Comparison of ENCODE assay signal across 22 cellular contexts in the genomic region with DNA sequence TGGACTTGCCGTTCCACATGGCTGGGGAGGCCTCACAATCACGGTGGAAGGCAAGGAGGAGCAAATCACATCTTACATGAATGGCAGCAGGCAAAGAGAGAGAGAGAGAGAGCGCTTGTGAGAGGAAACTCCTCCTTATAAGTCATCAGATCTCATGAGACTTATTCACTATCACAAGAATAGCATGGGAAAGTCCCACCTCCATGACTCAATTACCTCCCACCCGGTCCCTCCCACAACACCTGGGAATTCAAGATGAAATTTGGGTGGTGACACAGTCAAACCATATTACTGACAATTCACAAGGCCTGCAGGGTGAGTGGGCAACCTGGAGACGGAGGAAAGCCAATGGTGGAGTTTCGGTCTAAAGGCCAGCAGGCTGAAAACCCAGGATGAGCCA.
A peak's percentile ranks its signal among the peaks of the same experiment; 100 is the strongest.
DNase-seq lines count a peak whose midpoint lies in the region; ATAC-seq, FAIRE-seq and TF ChIP-seq lines count a peak whose summit lies in the region.
"Had no signal": no experiment of that assay in that cellular context is flagged by ENCODE, and none has a peak within 500 bp of the region (broad histone marks: within the 10 kb centered on the region; RNA-seq: fewer than 3 reads in every experiment).

No MANE protein-coding gene starts in this region.

- H3K27me3 ChIP-seq in keratinocyte (ENCODE audit: control insufficient read depth, extremely low read depth, insufficient read depth, low read length) (no peaks in the 10 kb centered on the region), uterus (no peaks in the 10 kb centered on the region)
- H3K27me3 ChIP-seq: adrenal gland, BE2C, upper lobe of right lung had no signal

- no peak for FAIRE-seq in keratinocyte (lab: Jason Lieb, UNC)

- no peak for TF ChIP-seq CTCF in activated CD8-positive, alpha-beta T cell treated with anti-CD3 and anti-CD28 coated beads for 36 hours (IDR thresholded peaks at IDR 0.05)
- TF ChIP-seq CTCF in keratinocyte (optimal IDR thresholded peaks at IDR 0.05 in 1 of 3, IDR thresholded peaks at IDR 0.05 in 1 of 3, conservative IDR thresholded peaks at IDR 0.05 in 1 of 3; ENCODE audit: extremely low read depth in 1 of 3, insufficient read depth in 2 of 3, low read length in 3 of 3) (no peak), uterus (IDR thresholded peaks at IDR 0.05) (no peak)

- H3K4me2 ChIP-seq in keratinocyte (ENCODE audit: control insufficient read depth, extremely low read depth, insufficient read depth, low read depth, low read length): no peak overlapping the region
- H3K4me2 ChIP-seq: smooth muscle cell had no signal

- H3K27ac ChIP-seq in keratinocyte (ENCODE audit: control insufficient read depth, insufficient read depth, low read length): peak overlapping the region; percentile 45
- H3K27ac ChIP-seq in uterus: no peak overlapping the region
- H3K27ac ChIP-seq: adrenal gland, upper lobe of right lung had no signal

- TF ChIP-seq POLR2A in uterus (IDR thresholded peaks at IDR 0.05): no peak

- intact Hi-C loops in activated CD8-positive, alpha-beta T cell treated with anti-CD3 and anti-CD28 coated beads for 36 hours (cut with micrococcal nuclease): no loop called here
- intact Hi-C loops in uterus (cut with DNase I; ENCODE audit: low total_unique reads): no loop called here

- no peaks in the 10 kb centered on the region for H3K79me2 ChIP-seq in keratinocyte (ENCODE audit: control insufficient read depth, insufficient read depth, low read length)

- CTCF ChIA-PET in activated CD8-positive, alpha-beta T cell treated with anti-CD3 and anti-CD28 coated beads for 36 hours (lab: Charles Lee): no interaction called here
- CTCF ChIA-PET in activated CD8-positive, alpha-beta T cell treated with anti-CD3 and anti-CD28 coated beads, Interleukin-2, amount 10 ng/mL, durations not matched to agents 7 days and 5 days (lab: Charles Lee): no interaction called here

- H3K9me3 Mint-ChIP-seq in activated CD8-positive, alpha-beta T cell treated with anti-CD3 and anti-CD28 coated beads for 36 hours: no peaks in the 10 kb centered on the region
- H3K9me3 Mint-ChIP-seq in activated CD8-positive, alpha-beta T cell treated with anti-CD3 and anti-CD28 coated beads, Interleukin-2, amount 10 ng/mL, durations not matched to agents 7 days and 5 days (ENCODE audit: insufficient read depth): no peaks in the 10 kb centered on the region

- H3K27me3 Mint-ChIP-seq in activated CD8-positive, alpha-beta T cell treated with anti-CD3 and anti-CD28 coated beads for 36 hours: no peaks in the 10 kb centered on the region
- no peaks in the 10 kb centered on the region for H3K27me3 Mint-ChIP-seq in activated CD8-positive, alpha-beta T cell treated with anti-CD3 and anti-CD28 coated beads, Interleukin-2, amount 10 ng/mL, durations not matched to agents 7 days and 5 days (ENCODE audit: low read depth)
- H3K27me3 Mint-ChIP-seq: IgD-negative memory B cell had no signal

- peak; percentile 45 for ATAC-seq in activated CD8-positive, alpha-beta T cell treated with anti-CD3 and anti-CD28 coated beads for 36 hours
- ATAC-seq in activated CD8-positive, alpha-beta T cell treated with anti-CD3 and anti-CD28 coated beads, Interleukin-2, amount 10 ng/mL, durations not matched to agents 7 days and 5 days: no peak
- ATAC-seq: upper lobe of right lung had no signal

- H3K4me3 Mint-ChIP-seq in activated CD8-positive, alpha-beta T cell treated with anti-CD3 and anti-CD28 coated beads for 36 hours: no peak overlapping the region
- H3K4me3 Mint-ChIP-seq in activated CD8-positive, alpha-beta T cell treated with anti-CD3 and anti-CD28 coated beads, Interleukin-2, amount 10 ng/mL, durations not matched to agents 7 days and 5 days: no peak overlapping the region
- H3K4me3 Mint-ChIP-seq: IgD-negative memory B cell had no signal

- H2AFZ ChIP-seq in keratinocyte (ENCODE audit: control insufficient read depth, low read length): no peak overlapping the region

- no peak overlapping the region for H3K4me3 ChIP-seq in keratinocyte (ENCODE audit: control insufficient read depth in 2 of 3, extremely low read depth in 1 of 3, insufficient read depth in 2 of 3, low read depth in 1 of 3, low read length in 3 of 3)
- no peak overlapping the region for H3K4me3 ChIP-seq in uterus
- H3K4me3 ChIP-seq: adrenal gland, lung, smooth muscle cell, upper lobe of right lung had no signal

- POLR2A ChIA-PET in activated CD8-positive, alpha-beta T cell treated with anti-CD3 and anti-CD28 coated beads for 36 hours (lab: Charles Lee): no interaction called here
- POLR2A ChIA-PET in activated CD8-positive, alpha-beta T cell treated with anti-CD3 and anti-CD28 coated beads, Interleukin-2, amount 10 ng/mL, durations not matched to agents 7 days and 5 days (lab: Charles Lee): no interaction called here

- dilution Hi-C loops in keratinocyte (cut with MboI; ENCODE audit: extremely low pct_ligation_motif_present, low sequenced_read_pairs): no loop called here

- H3K36me3 ChIP-seq in keratinocyte (ENCODE audit: control insufficient read depth in 2 of 2, extremely low read depth in 1 of 2, insufficient read depth in 2 of 2, low read length in 2 of 2) (no peaks in the 10 kb centered on the region), uterus (no peaks in the 10 kb centered on the region)
- H3K36me3 ChIP-seq: adrenal gland, BE2C, upper lobe of right lung had no signal

- peak; percentile 17 for DNase-seq in activated CD8-positive, alpha-beta T cell treated with anti-CD3 and anti-CD28 coated beads for 36 hours
- no peak for DNase-seq in activated CD8-positive, alpha-beta T cell treated with anti-CD3 and anti-CD28 coated beads, Interleukin-2, amount 10 ng/mL, durations not matched to agents 7 days and 5 days
- DNase-seq in Daoy (ENCODE audit: low read depth): peak; percentile 16
- DNase-seq in activated T-cell treated with anti-CD3 and anti-CD28 coated beads, Interleukin-2, amount 50 U/mL, for 48 hours: peak; percentile 22
- DNase-seq in keratinocyte (ENCODE audit: low read depth, low spot score): peak; percentile 30
- no peak for DNase-seq in effector CD8-positive, alpha-beta T cell (lab: John Stamatoyannopoulos, UW)
- no peak for DNase-seq in uterus
- DNase-seq in SW 1271 (lab: John Stamatoyannopoulos, UW): no peak
- DNase-seq: activated CD4-positive, alpha-beta T cell treated with anti-CD3 and anti-CD28 coated beads for 4 hours; adrenal gland; BE2C; Caco-2; kidney; MM.1S; NCI-H1436 treated with DMSO at 0.1 percent for 48 hours; NCI-H510A treated with DMSO at 0.1 percent for 48 hours; NK-92 treated with Interleukin-12 subunit alpha and Interleukin-12 subunit beta, amount 100 ng/mL, for 24 hours; T-helper 1 cell; upper lobe of right lung had no signal

- H3K9me3 ChIP-seq in keratinocyte (ENCODE audit: control insufficient read depth, low read depth, low read length): no peaks in the 10 kb centered on the region
- H3K9me3 ChIP-seq in uterus: no peaks in the 10 kb centered on the region
- H3K9me3 ChIP-seq: adrenal gland, BE2C, Caco-2, upper lobe of right lung had no signal

- peaks cover 10% of the 10 kb centered on the region for H3K4me1 ChIP-seq in keratinocyte (ENCODE audit: control insufficient read depth, extremely low read depth, insufficient read depth, low read length)
- H3K4me1 ChIP-seq in uterus: no peaks in the 10 kb centered on the region
- H3K4me1 ChIP-seq: adrenal gland, Caco-2, upper lobe of right lung had no signal

- no peak overlapping the region for H3K27ac Mint-ChIP-seq in activated CD8-positive, alpha-beta T cell treated with anti-CD3 and anti-CD28 coated beads for 36 hours
- H3K27ac Mint-ChIP-seq in activated CD8-positive, alpha-beta T cell treated with anti-CD3 and anti-CD28 coated beads, Interleukin-2, amount 10 ng/mL, durations not matched to agents 7 days and 5 days: no peak overlapping the region
- H3K27ac Mint-ChIP-seq: IgD-negative memory B cell had no signal

- no peaks in the 10 kb centered on the region for H3K36me3 Mint-ChIP-seq in activated CD8-positive, alpha-beta T cell treated with anti-CD3 and anti-CD28 coated beads for 36 hours (ENCODE audit: low read depth)
- H3K36me3 Mint-ChIP-seq in activated CD8-positive, alpha-beta T cell treated with anti-CD3 and anti-CD28 coated beads, Interleukin-2, amount 10 ng/mL, durations not matched to agents 7 days and 5 days (ENCODE audit: low read depth): no peaks in the 10 kb centered on the region
- H3K36me3 Mint-ChIP-seq: IgD-negative memory B cell had no signal

- no peaks in the 10 kb centered on the region for H3K4me1 Mint-ChIP-seq in activated CD8-positive, alpha-beta T cell treated with anti-CD3 and anti-CD28 coated beads for 36 hours (ENCODE audit: low read depth)
- H3K4me1 Mint-ChIP-seq in activated CD8-positive, alpha-beta T cell treated with anti-CD3 and anti-CD28 coated beads, Interleukin-2, amount 10 ng/mL, durations not matched to agents 7 days and 5 days (ENCODE audit: low read depth): no peaks in the 10 kb centered on the region
- H3K4me1 Mint-ChIP-seq: IgD-negative memory B cell had no signal

- H4K20me1 ChIP-seq in keratinocyte (ENCODE audit: control insufficient read depth, extremely low read depth, insufficient read depth, low read length): no peaks in the 10 kb centered on the region

- H3K9me1 ChIP-seq in keratinocyte (ENCODE audit: control insufficient read depth, extremely low read depth, insufficient read depth, low read length): no peaks in the 10 kb centered on the region

- no peak overlapping the region for H3K9ac ChIP-seq in keratinocyte (ENCODE audit: control insufficient read depth, extremely low read depth, insufficient read depth, low read length)

Comparison
In these comparisons a context has a peak if more than half of its experiments do, and no peak if none do; other contexts are left out.
1. DNase-seq: peak in activated CD8-positive, alpha-beta T cell treated with anti-CD3 and anti-CD28 coated beads for 36 hours (single experiment), Daoy (single experiment), activated T-cell treated with anti-CD3 and anti-CD28 coated beads, Interleukin-2, amount 50 U/mL, for 48 hours (2 of 2) and keratinocyte (single experiment); none in activated CD8-positive, alpha-beta T cell treated with anti-CD3 and anti-CD28 coated beads, Interleukin-2, amount 10 ng/mL, durations not matched to agents 7 days and 5 days (single experiment), effector CD8-positive, alpha-beta T cell (single experiment), uterus (0 of 2) and SW 1271 (0 of 2).